ENCODE assay signal across 27 cellular contexts in the genomic region with DNA sequence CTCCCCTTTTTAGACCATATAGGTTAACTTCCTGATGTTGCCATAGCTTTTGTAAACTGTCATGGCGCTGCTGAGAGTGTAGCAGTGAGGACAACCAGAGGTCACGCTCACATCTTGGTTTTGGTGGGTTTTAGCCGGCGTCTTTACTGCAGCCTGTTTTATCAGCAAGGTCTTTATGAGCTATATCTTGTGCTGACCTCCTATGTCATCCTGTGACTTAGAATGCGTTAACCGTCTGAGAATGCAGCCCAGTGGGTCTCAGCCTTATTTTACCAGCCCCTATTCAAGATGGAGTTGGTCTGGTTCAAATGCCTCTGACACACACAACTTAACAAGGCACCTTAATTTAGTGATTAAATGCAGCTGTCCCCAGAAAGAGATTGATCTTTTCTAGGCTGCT.
"Had no signal": no experiment of that assay in that cellular context is flagged by ENCODE, and none has a peak within 500 bp of the region (broad histone marks: within the 10 kb centered on the region; RNA-seq: fewer than 3 reads in every experiment).

No MANE protein-coding gene starts in this region.

- ATAC-seq: activated CD4-positive, alpha-beta T cell treated with anti-CD3 and anti-CD28 coated beads for 36 hours; activated CD8-positive, alpha-beta memory T cell treated with anti-CD3 and anti-CD28 coated beads, Interleukin-2, amount 10 ng/mL, durations not matched to agents 7 days and 5 days; activated CD8-positive, alpha-beta T cell treated with anti-CD3 and anti-CD28 coated beads, Interleukin-2, amount 10 ng/mL, durations not matched to agents 7 days and 5 days; activated naive CD8-positive, alpha-beta T cell treated with anti-CD3 and anti-CD28 coated beads, Interleukin-2, amount 50 U/mL, for 24 hours; body of pancreas; effector memory CD8-positive, alpha-beta T cell; gastroesophageal sphincter had no signal

- DNase-seq: activated CD4-positive, alpha-beta memory T cell treated with anti-CD3 and anti-CD28 coated beads for 36 hours; activated CD4-positive, alpha-beta T cell treated with anti-CD3 and anti-CD28 coated beads for 36 hours; activated CD4-positive, alpha-beta T cell treated with anti-CD3 and anti-CD28 coated beads, Interleukin-2, amount 10 ng/mL, durations not matched to agents 24 days and 14 days; activated CD4-positive, CD25-positive, alpha-beta regulatory T cell; activated CD4-positive, CD25-positive, alpha-beta regulatory T cell treated with anti-CD3 and anti-CD28 coated beads, Interleukin-2, amount 50 U/mL, for 72 hours; activated CD8-positive, alpha-beta memory T cell treated with anti-CD3 and anti-CD28 coated beads, Interleukin-2, amount 10 ng/mL, durations not matched to agents 7 days and 5 days; activated CD8-positive, alpha-beta memory T cell treated with anti-CD3 and anti-CD28 coated beads, Interleukin-2, amount 50 U/mL, for 4 hours; activated CD8-positive, alpha-beta T cell treated with anti-CD3 and anti-CD28 coated beads, Interleukin-2, amount 10 ng/mL, durations not matched to agents 7 days and 5 days; activated effector memory CD4-positive, alpha-beta T cell treated with anti-CD3 and anti-CD28 coated beads, Interleukin-2, amount 50 U/mL, for 16 hours; activated naive CD4-positive, alpha-beta T cell treated with anti-CD3 and anti-CD28 coated beads for 36 hours; activated naive CD8-positive, alpha-beta T cell treated with anti-CD3 and anti-CD28 coated beads for 36 hours; activated naive CD8-positive, alpha-beta T cell treated with anti-CD3 and anti-CD28 coated beads, Interleukin-2, amount 50 U/mL, for 24 hours; activated T-cell treated with anti-CD3 and anti-CD28 coated beads, Interleukin-2, amount 50 U/mL, for 1 hour; activated T-cell treated with anti-CD3 and anti-CD28 coated beads, Interleukin-2, amount 50 U/mL, for 48 hours; adrenal gland; amygdala; aorta; body of pancreas; caudate nucleus; cortex of kidney; dermis blood vessel endothelial cell; effector CD4-positive, alpha-beta T cell; effector memory CD8-positive, alpha-beta T cell; erythroblast; foreskin melanocyte; T-helper 2 cell had no signal
